ENCODE assay signal across 8 cellular contexts in the genomic region with DNA sequence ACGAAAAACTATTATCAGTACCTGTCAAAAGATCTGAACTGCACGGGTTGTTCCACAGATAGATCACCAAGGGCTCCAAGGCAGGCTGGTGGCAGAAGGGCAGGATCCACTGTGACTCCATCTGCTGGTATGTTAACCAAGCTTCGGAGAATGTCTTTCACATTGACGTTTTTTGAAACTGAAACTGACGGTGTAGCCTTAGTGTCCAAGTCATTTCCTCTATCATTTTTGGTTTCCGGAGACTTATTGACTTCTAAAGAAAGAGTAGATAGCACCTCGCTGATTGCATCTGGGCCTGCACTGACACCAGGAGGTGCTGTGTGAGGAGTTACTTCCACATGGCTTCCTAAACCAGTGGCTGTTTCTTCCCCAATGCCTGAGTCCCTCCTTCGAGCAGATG.
DNase-seq lines count a peak whose midpoint lies in the region; ATAC-seq, FAIRE-seq and TF ChIP-seq lines count a peak whose summit lies in the region.

No MANE protein-coding gene starts in this region.

- no peaks in the 10 kb centered on the region for H3K4me1 ChIP-seq in esophagus muscularis mucosa
- no peaks in the 10 kb centered on the region for H3K4me1 ChIP-seq in kidney (ENCODE audit: control insufficient read depth in 1 of 2, insufficient read depth in 1 of 2, low read depth in 1 of 2, low read length in 2 of 2)

- no peaks in the 10 kb centered on the region for H3K27me3 ChIP-seq in esophagus muscularis mucosa

- FAIRE-seq in kidney (lab: Jason Lieb, UNC), result no peak

- H3K36me3 ChIP-seq in esophagus muscularis mucosa (peaks cover 8 to 41% (median 15%) of the 10 kb centered on the region in 4 donors), kidney (ENCODE audit: control insufficient read depth in 1 of 2, insufficient read depth in 2 of 2, low read length in 2 of 2) (peaks cover 0 to 8% of the 10 kb centered on the region in 2 donors)

- H3K9ac ChIP-seq in kidney (ENCODE audit: low read length in 2 of 2), result no peak overlapping the region

- intact Hi-C loops in esophagus muscularis mucosa (cut with DNase I) (no loop called here), kidney (cut with DNase I) (no loop called here)

- no peak for TF ChIP-seq EP300 in esophagus muscularis mucosa (IDR thresholded peaks at IDR 0.05)

- TF ChIP-seq CTCF in esophagus muscularis mucosa (IDR thresholded peaks at IDR 0.05), result no peak
- TF ChIP-seq CTCF in kidney (IDR thresholded peaks at IDR 0.05; ENCODE audit: borderline replicate concordance, extremely low read depth, insufficient read depth), result no peak

- H3K9me3 ChIP-seq in esophagus muscularis mucosa (no peaks in the 10 kb centered on the region), kidney (ENCODE audit: control insufficient read depth in 1 of 2, low read length in 2 of 2) (no peaks in the 10 kb centered on the region)

- H3K4me3 ChIP-seq in esophagus muscularis mucosa, result no peak overlapping the region
- H3K4me3 ChIP-seq in kidney (ENCODE audit: low read length in 2 of 2), result no peak overlapping the region

- ATAC-seq in GM19372 (IDR thresholded peaks at IDR 0.05; ENCODE audit: low read depth, unreplicated experiment) (peak; percentile 92), HG03159 (IDR thresholded peaks at IDR 0.05; ENCODE audit: unreplicated experiment) (peak; percentile 96)

- H3K27ac ChIP-seq in esophagus muscularis mucosa (replicated peaks in 1 of 4) (no peak overlapping the region), kidney (ENCODE audit: low read depth in 2 of 2, low read length in 2 of 2) (no peak overlapping the region)

- peak; percentile 62 for DNase-seq in activated CD8-positive, alpha-beta memory T cell treated with anti-CD3 and anti-CD28 coated beads for 24 hours
- peak; percentile 30 to 38 for DNase-seq in stimulated activated CD4-positive, alpha-beta T cell treated with anti-CD3 and anti-CD28 coated beads, Interleukin-2, amount 100 ng/mL, for 24 hours
- DNase-seq in putamen (ENCODE audit: low spot score) (no peak), esophagus muscularis mucosa (ENCODE audit: extremely low spot score) (no peak), NCI-H2196 (lab: John Stamatoyannopoulos, UW; ENCODE audit: unreplicated experiment) (no peak), kidney (no peak)

- no peak for TF ChIP-seq POLR2A in esophagus muscularis mucosa (IDR thresholded peaks at IDR 0.05; ENCODE audit: low read depth)

- 84% methylated on average over 8 of the region's 8 CpGs for WGBS in esophagus muscularis mucosa

Comparison
In these comparisons a context has a peak if more than half of its experiments do, and no peak if none do; other contexts are left out.
1. DNase-seq: peak in activated CD8-positive, alpha-beta memory T cell treated with anti-CD3 and anti-CD28 coated beads for 24 hours (single experiment) and stimulated activated CD4-positive, alpha-beta T cell treated with anti-CD3 and anti-CD28 coated beads, Interleukin-2, amount 100 ng/mL, for 24 hours (2 of 2); none in putamen (single experiment), esophagus muscularis mucosa (single experiment), NCI-H2196 (single experiment) and kidney (single experiment).